Comparison of ENCODE assay signal across 9 cellular contexts in the genomic region with DNA sequence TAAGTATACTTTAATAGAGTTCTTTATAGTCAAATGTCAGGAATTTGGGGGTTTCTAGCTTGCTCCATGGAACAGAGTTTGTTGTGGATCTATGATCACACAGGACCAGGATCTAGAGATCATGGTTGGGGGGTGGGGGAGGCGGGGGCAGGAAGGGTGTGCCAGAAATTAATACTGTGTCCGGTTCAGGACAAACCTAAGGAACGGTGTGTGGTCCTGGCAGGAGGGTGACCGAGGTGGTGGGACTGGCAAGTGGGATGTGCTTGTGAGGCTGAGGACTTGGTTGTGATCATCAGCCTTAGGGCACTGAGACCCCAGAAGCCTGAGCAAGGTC. TPM values are rescaled to one million over a fixed set of nuclear protein-coding genes. Genes with fewer than 3 reads are reported as not detected.
A peak's percentile ranks its signal among the peaks of the same experiment; 100 is the strongest.
DNase-seq lines count a peak whose midpoint lies in the region; ATAC-seq and TF ChIP-seq lines count a peak whose summit lies in the region.
"Had no signal": no experiment of that assay in that cellular context is flagged by ENCODE, and none has a peak within 500 bp of the region (broad histone marks: within the 10 kb centered on the region; RNA-seq: fewer than 3 reads in every experiment).

No MANE protein-coding gene starts in this region.

- H3K9me3 ChIP-seq in ascending aorta (no peaks in the 10 kb centered on the region), lower lobe of right lung (no peaks in the 10 kb centered on the region), testis (no peaks in the 10 kb centered on the region)

- H3K4me1 ChIP-seq in ascending aorta, result no peaks in the 10 kb centered on the region
- peaks cover 6% of the 10 kb centered on the region for H3K4me1 ChIP-seq in lower lobe of right lung
- H3K4me1 ChIP-seq in testis, result peaks cover 15% of the 10 kb centered on the region

- CTCF ChIA-PET in activated CD8-positive, alpha-beta memory T cell treated with anti-CD3 and anti-CD28 coated beads, Interleukin-2, amount 10 ng/mL, durations not matched to agents 7 days and 5 days (lab: Charles Lee), result interaction anchor here (0.6 to 1.2 kb wide), 3 partner anchors 12 to 114 kb away, joined by 4 read pairs; a partner anchor contains a TSS

- DNase-seq in activated CD8-positive, alpha-beta memory T cell treated with anti-CD3 and anti-CD28 coated beads, Interleukin-2, amount 10 ng/mL, durations not matched to agents 7 days and 5 days, result no peak
- DNase-seq in activated CD8-positive, alpha-beta memory T cell treated with anti-CD3 and anti-CD28 coated beads for 24 hours, result no peak
- DNase-seq in ascending aorta (ENCODE audit: low spot score in 2 of 2), result no peak
- no peak for DNase-seq in lower lobe of right lung
- DNase-seq in testis, result no peak
- DNase-seq in EL, result no peak

- H3K4me3 Mint-ChIP-seq in activated CD8-positive, alpha-beta memory T cell treated with anti-CD3 and anti-CD28 coated beads, Interleukin-2, amount 10 ng/mL, durations not matched to agents 7 days and 5 days, result peak overlapping the region; percentile 76

- H3K27me3 Mint-ChIP-seq in activated CD8-positive, alpha-beta memory T cell treated with anti-CD3 and anti-CD28 coated beads, Interleukin-2, amount 10 ng/mL, durations not matched to agents 7 days and 5 days, result peaks cover under 1% of the 10 kb centered on the region

- no peaks in the 10 kb centered on the region for H3K36me3 ChIP-seq in ascending aorta
- H3K36me3 ChIP-seq in lower lobe of right lung, result no peaks in the 10 kb centered on the region
- H3K36me3 ChIP-seq in testis (ENCODE audit: low read depth, missing control alignments), result no peaks in the 10 kb centered on the region

- peak overlapping the region; percentile 71 for H3K27ac Mint-ChIP-seq in activated CD8-positive, alpha-beta memory T cell treated with anti-CD3 and anti-CD28 coated beads, Interleukin-2, amount 10 ng/mL, durations not matched to agents 7 days and 5 days

- TF ChIP-seq CTCF in ascending aorta (IDR thresholded peaks at IDR 0.05), result no peak
- TF ChIP-seq CTCF in lower lobe of right lung (IDR thresholded peaks at IDR 0.05), result no peak
- no peak for TF ChIP-seq CTCF in testis (IDR thresholded peaks at IDR 0.05)

- ATAC-seq in activated CD8-positive, alpha-beta memory T cell treated with anti-CD3 and anti-CD28 coated beads, Interleukin-2, amount 10 ng/mL, durations not matched to agents 7 days and 5 days, result no peak
- ATAC-seq in lower lobe of right lung, result peak; percentile 50 to 61
- no peak for ATAC-seq in GM18867 (IDR thresholded peaks at IDR 0.05; ENCODE audit: unreplicated experiment)
- no peak for ATAC-seq in HG03520 (IDR thresholded peaks at IDR 0.05; ENCODE audit: unreplicated experiment)

- H3K4me3 ChIP-seq in ascending aorta, result peak overlapping the region; percentile 62 to 63
- peak overlapping the region; percentile 67 for H3K4me3 ChIP-seq in lower lobe of right lung
- peak overlapping the region; percentile 50 to 60 for H3K4me3 ChIP-seq in testis

- H3K27ac ChIP-seq in ascending aorta (no peak overlapping the region), lower lobe of right lung (peak overlapping the region; percentile 84), testis (peak overlapping the region; percentile 71 to 79)

- H3K36me3 Mint-ChIP-seq in activated CD8-positive, alpha-beta memory T cell treated with anti-CD3 and anti-CD28 coated beads, Interleukin-2, amount 10 ng/mL, durations not matched to agents 7 days and 5 days, result no peaks in the 10 kb centered on the region

- intact Hi-C loops in ascending aorta (cut with DNase I), result loop anchor here (5.0 kb wide), 1 partner anchor 209 kb away; a partner anchor contains a TSS
- intact Hi-C loops in lower lobe of right lung (cut with DNase I), result no loop called here
- intact Hi-C loops in testis (cut with DNase I; ENCODE audit: low total_unique reads), result no loop called here

- H3K4me1 Mint-ChIP-seq in activated CD8-positive, alpha-beta memory T cell treated with anti-CD3 and anti-CD28 coated beads, Interleukin-2, amount 10 ng/mL, durations not matched to agents 7 days and 5 days, result peaks cover 13% of the 10 kb centered on the region

- H3K9me3 Mint-ChIP-seq in activated CD8-positive, alpha-beta memory T cell treated with anti-CD3 and anti-CD28 coated beads, Interleukin-2, amount 10 ng/mL, durations not matched to agents 7 days and 5 days (ENCODE audit: low read depth), result no peaks in the 10 kb centered on the region

- 43 to 45% methylated on average over 4 of the region's 4 CpGs for WGBS in testis, 2 donors

- H3K27me3 ChIP-seq in ascending aorta, result no peaks in the 10 kb centered on the region
- H3K27me3 ChIP-seq in lower lobe of right lung (ENCODE audit: low read depth), result no peaks in the 10 kb centered on the region
- no peaks in the 10 kb centered on the region for H3K27me3 ChIP-seq in testis

- no peak for TF ChIP-seq POLR2A in testis (IDR thresholded peaks at IDR 0.05)

RNA-seq across cellular contexts. Expression of a gene that starts 27.9 kb away (rescaled TPM):
- total RNA-seq in activated CD8-positive, alpha-beta memory T cell treated with anti-CD3 and anti-CD28 coated beads, Interleukin-2, amount 10 ng/mL, durations not matched to agents 7 days and 5 days, result not detected
- total RNA-seq in ascending aorta (not detected), lower lobe of right lung (2.1 TPM), testis (10 to 100 TPM; 26.7 to 28.7 TPM)
- 8.9 TPM for polyA plus RNA-seq in testis (ENCODE audit: insufficient read depth, low read depth, low replicate concordance)
- total RNA-seq: mononuclear cell had no signal

RNA-seq across cellular contexts. Expression of a gene that starts 41.0 kb away (rescaled TPM):
- total RNA-seq in activated CD8-positive, alpha-beta memory T cell treated with anti-CD3 and anti-CD28 coated beads, Interleukin-2, amount 10 ng/mL, durations not matched to agents 7 days and 5 days, result not detected
- not detected for total RNA-seq in ascending aorta
- not detected for total RNA-seq in lower lobe of right lung
- total RNA-seq in testis, result not detected
- not detected for polyA plus RNA-seq in testis (ENCODE audit: insufficient read depth, low read depth, low replicate concordance)
- total RNA-seq: mononuclear cell had no signal

Comparison
In these comparisons a context has a peak if more than half of its experiments do, and no peak if none do; other contexts are left out.
1. ATAC-seq: peak in lower lobe of right lung (2 of 2); none in activated CD8-positive, alpha-beta memory T cell treated with anti-CD3 and anti-CD28 coated beads, Interleukin-2, amount 10 ng/mL, durations not matched to agents 7 days and 5 days (single experiment), GM18867 (single experiment) and HG03520 (single experiment).
2. H3K27ac ChIP-seq: peak in lower lobe of right lung (single experiment) and testis (2 of 2); none in ascending aorta (0 of 2).
3. Peak in every context shown above with its lines, with median percentiles within 50 percentile points of each other: H3K4me3 ChIP-seq.